8 cellular contexts compared by ENCODE assay signal in the genomic region with DNA sequence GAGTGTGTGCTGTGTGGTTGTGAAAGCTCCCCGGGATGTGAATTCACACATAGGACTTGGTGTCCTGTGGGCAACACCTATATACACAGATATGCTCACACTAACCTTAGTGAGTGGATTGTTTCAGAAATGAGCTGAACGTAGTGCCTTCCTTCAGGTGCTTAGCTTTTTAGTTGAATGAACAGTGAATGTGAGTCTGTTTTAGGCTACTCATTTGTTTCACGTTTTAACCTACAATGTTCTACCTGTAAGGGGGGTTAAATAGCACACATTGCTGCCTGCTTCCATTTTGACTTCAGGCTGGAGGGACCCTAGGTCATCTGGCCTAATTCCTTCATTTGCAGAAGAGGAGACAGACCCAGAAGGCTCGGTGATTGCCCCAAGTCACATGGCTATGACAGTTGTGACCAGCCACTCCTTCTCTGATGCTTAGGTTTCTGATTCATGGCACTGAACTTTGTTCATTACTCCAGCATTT. TPM values are rescaled to one million over a fixed set of nuclear protein-coding genes. Genes with fewer than 3 reads are reported as not detected.
DNase-seq lines count a peak whose midpoint lies in the region; ATAC-seq and FAIRE-seq lines count a peak whose summit lies in the region.
"Had no signal": no experiment of that assay in that cellular context is flagged by ENCODE, and none has a peak within 500 bp of the region (broad histone marks: within the 10 kb centered on the region; RNA-seq: fewer than 3 reads in every experiment).

No MANE protein-coding gene starts in this region.

- peak overlapping the region in 1 of 2 donors; percentile 71 for H3K27ac ChIP-seq in small intestine (ENCODE audit: low read depth in 1 of 2, low read length in 1 of 2)

- 64 to 68% (median 68%) methylated on average over 4 of the region's 4 CpGs for WGBS in small intestine, 3 donors

- H3K36me3 ChIP-seq in small intestine (ENCODE audit: control insufficient read depth in 2 of 2, insufficient read depth in 2 of 2, low read length in 2 of 2) = no peaks in the 10 kb centered on the region
- H3K36me3 ChIP-seq: sigmoid colon had no signal

- DNase-seq in UCSD-AML1 (lab: John Stamatoyannopoulos, UW; ENCODE audit: unreplicated experiment) (peak; percentile 14), small intestine (peak; percentile 41), NCI-H510A (lab: John Stamatoyannopoulos, UW) (no peak), NCI-H2196 treated with DMSO at 0.1 percent for 48 hours (lab: John Stamatoyannopoulos, UW; ENCODE audit: unreplicated experiment) (no peak)
- DNase-seq in activated CD8-positive, alpha-beta memory T cell treated with anti-CD3 and anti-CD28 coated beads for 24 hours = no peak
- DNase-seq: sigmoid colon had no signal

- peaks cover 0 to 2% of the 10 kb centered on the region in 2 donors for H3K4me1 ChIP-seq in small intestine (ENCODE audit: control insufficient read depth in 2 of 2, insufficient read depth in 1 of 2, low read depth in 1 of 2, low read length in 1 of 2)

- H3K27me3 ChIP-seq in small intestine (ENCODE audit: control insufficient read depth in 2 of 2, insufficient read depth in 2 of 2, low read length in 2 of 2) = no peaks in the 10 kb centered on the region
- H3K27me3 ChIP-seq: sigmoid colon had no signal

- no peaks in the 10 kb centered on the region for H3K9me3 ChIP-seq in small intestine (ENCODE audit: control insufficient read depth, low read depth)
- H3K9me3 ChIP-seq: sigmoid colon had no signal

- ATAC-seq in GM18909 (IDR thresholded peaks at IDR 0.05; ENCODE audit: poor library complexity, unreplicated experiment) (peak; percentile 44), HG02938 (IDR thresholded peaks at IDR 0.05; ENCODE audit: unreplicated experiment) (peak; percentile 36)

- no peak overlapping the region for H3K4me3 ChIP-seq in small intestine (ENCODE audit: low read depth in 1 of 2, low read length in 2 of 2)

- FAIRE-seq in small intestine (lab: Jason Lieb, UNC) = no peak

RNA-seq across cellular contexts. Expression of a gene that starts 1.0 kb away (rescaled TPM):
- polyA plus RNA-seq in small intestine = 1 to 10 TPM; 2.5 to 6.2 (median 4.3) TPM

RNA-seq across cellular contexts. Expression of a gene that starts 46.4 kb away (rescaled TPM):
- 10 to 100 TPM in 1 of 3 donors, 1 to 10 TPM in 1, not detected in 1; 9.2 to 15.5 TPM for polyA plus RNA-seq in small intestine

Comparison
In these comparisons a context has a peak if more than half of its experiments do, and no peak if none do; other contexts are left out.
1. DNase-seq: peak in UCSD-AML1 (single experiment) and small intestine (single experiment); none in NCI-H510A (single experiment), activated CD8-positive, alpha-beta memory T cell treated with anti-CD3 and anti-CD28 coated beads for 24 hours (single experiment) and NCI-H2196 treated with DMSO at 0.1 percent for 48 hours (single experiment).